In genomic region chr9:129586241-129586640, GRCh38 we compare ENCODE assay signal across 21 cellular contexts. TPM values are rescaled to one million over a fixed set of nuclear protein-coding genes. Genes with fewer than 3 reads are reported as not detected.
A peak's percentile ranks its signal among the peaks of the same experiment; 100 is the strongest.
DNase-seq lines count a peak whose midpoint lies in the region; ATAC-seq, FAIRE-seq and TF ChIP-seq lines count a peak whose summit lies in the region.
"Had no signal": no experiment of that assay in that cellular context is flagged by ENCODE, and none has a peak within 500 bp of the region (broad histone marks: within the 10 kb centered on the region; RNA-seq: fewer than 3 reads in every experiment).

No MANE protein-coding gene starts in this region.

- peak overlapping the region; percentile 9 for H2AFZ ChIP-seq in GM12878 (ENCODE audit: control insufficient read depth, low read depth, low read length)

- H3K36me3 ChIP-seq in GM12878 (ENCODE audit: control insufficient read depth in 2 of 2, insufficient read depth in 2 of 2, low read length in 1 of 2) (no peaks in the 10 kb centered on the region), psoas muscle (ENCODE audit: insufficient read depth in 1 of 2, low read depth in 1 of 2) (no peaks in the 10 kb centered on the region)
- H3K36me3 ChIP-seq: gastrocnemius medialis, right atrium auricular region, WERI-Rb-1 had no signal

- in situ Hi-C loops in GM12878 (cut with MboI): no loop called here

- FAIRE-seq in GM19239 (lab: Jason Lieb, UNC) (peak; percentile 35), GM12878 (lab: Jason Lieb, UNC) (no peak)

- no peak overlapping the region for H3K4me3 ChIP-seq in GM12878
- H3K4me3 ChIP-seq in psoas muscle: no peak overlapping the region
- H3K4me3 ChIP-seq: gastrocnemius medialis, right atrium auricular region had no signal

- TF ChIP-seq POLR2A in GM12878 (IDR thresholded peaks at IDR 0.05; ENCODE audit: low read depth, low read length): no peak

- peaks cover 48% of the 10 kb centered on the region for H3K4me1 Mint-ChIP-seq in activated T-cell treated with anti-CD3 and anti-CD28 coated beads, Interleukin-2, amount 50 U/mL, for 24 hours (ENCODE audit: low read depth)

- BruUV-seq in GM12878 (replicated peaks; lab: Mats Ljungman, UMichigan): no TSS peak

- CTCF ChIA-PET in GM12878 (lab: Yijun Ruan, JAX): interaction anchor here (0.9 to 1.5 kb wide), 6 partner anchors 9 to 455 kb away, joined by 3 to 8 read pairs (median 4); no protein-coding TSS in a partner anchor

- H4K20me1 ChIP-seq in GM12878 (ENCODE audit: control insufficient read depth, insufficient read depth): no peaks in the 10 kb centered on the region

- H3K27me3 Mint-ChIP-seq in activated T-cell treated with anti-CD3 and anti-CD28 coated beads, Interleukin-2, amount 50 U/mL, for 24 hours: no peaks in the 10 kb centered on the region
- H3K27me3 Mint-ChIP-seq: type B pancreatic cell had no signal

- WGBS in GM12878 (ENCODE audit: insufficient coverage, insufficient replicate concordance, low lambda C conversion rate, missing lambda C conversion rate): 90% methylated on average over 1 of the region's 1 CpG
- 97 to 100% (median 97%) methylated on average over 1 of the region's 1 CpG for WGBS in psoas muscle, 3 donors

- no peak overlapping the region for H3K4me2 ChIP-seq in GM12878 (ENCODE audit: control insufficient read depth, insufficient read depth)

- H3K27me3 ChIP-seq in GM12878 (replicated peaks in 1 of 2; ENCODE audit: control insufficient read depth in 2 of 2, insufficient read depth in 2 of 2, low read length in 1 of 2) (no peaks in the 10 kb centered on the region), psoas muscle (ENCODE audit: insufficient read depth in 3 of 3, low read length in 2 of 3) (no peaks in the 10 kb centered on the region)
- H3K27me3 ChIP-seq: gastrocnemius medialis, right atrium auricular region had no signal

- TF ChIP-seq RAD21 in GM12878 (IDR thresholded peaks at IDR 0.05; ENCODE audit: insufficient read depth, low read depth, low read length): no peak

- H3K9ac ChIP-seq in GM12878 (ENCODE audit: control insufficient read depth, insufficient read depth, low read length): no peak overlapping the region

- TF ChIP-seq EP300 in GM12878 (IDR thresholded peaks at IDR 0.05; ENCODE audit: borderline replicate concordance in 1 of 2, control insufficient read depth in 1 of 2, low read depth in 2 of 2, low read length in 2 of 2): no peak

- H3K9me3 Mint-ChIP-seq in activated T-cell treated with anti-CD3 and anti-CD28 coated beads, Interleukin-2, amount 50 U/mL, for 24 hours: no peaks in the 10 kb centered on the region

- intact Hi-C loops in GM12878 (cut with micrococcal nuclease; ENCODE audit: unreplicated experiment): no loop called here
- intact Hi-C loops in psoas muscle (cut with DNase I): no loop called here

- H3K9me3 ChIP-seq in GM12878 (replicated peaks; ENCODE audit: control insufficient read depth, insufficient read depth, low read length): 0 out of 3 replicates have a peak, but pooled peaks cover 1% of the 10 kb centered on the region
- H3K9me3 ChIP-seq in psoas muscle: no peaks in the 10 kb centered on the region
- H3K9me3 ChIP-seq: gastrocnemius medialis, right atrium auricular region had no signal

- POLR2A ChIA-PET in GM12878 (lab: Charles Lee): interaction anchor here (1.0 to 1.7 kb wide), 3 partner anchors 11 to 443 kb away, joined by 3 to 11 read pairs (median 3); no protein-coding TSS in a partner anchor

- RAD21 ChIA-PET in GM12878 (lab: Charles Lee; ENCODE audit: unreplicated experiment): interaction anchor here (9.7 kb wide), 1 partner anchor 10 kb away, joined by 61 read pairs; no protein-coding TSS in a partner anchor

- H3K27ac ChIP-seq in GM12878 (ENCODE audit: control insufficient read depth, insufficient read depth): no peak overlapping the region
- H3K27ac ChIP-seq in psoas muscle: peak overlapping the region; percentile 78
- H3K27ac ChIP-seq: epithelial cell of prostate, right atrium auricular region, WERI-Rb-1 had no signal

- H3K4me1 ChIP-seq in GM12878 (ENCODE audit: control insufficient read depth, insufficient read depth, low read length) (peaks cover 37% of the 10 kb centered on the region), psoas muscle (peaks cover 9% of the 10 kb centered on the region)

- ATAC-seq in GM12878 (peak; percentile 8; the same call in 2 of the 3 replicates), psoas muscle (no peak), GM18909 (IDR thresholded peaks at IDR 0.05; ENCODE audit: poor library complexity, unreplicated experiment) (no peak)
- ATAC-seq: gastrocnemius medialis, left colon had no signal

- H3K36me3 Mint-ChIP-seq in activated T-cell treated with anti-CD3 and anti-CD28 coated beads, Interleukin-2, amount 50 U/mL, for 24 hours (ENCODE audit: low read depth): no peaks in the 10 kb centered on the region
- H3K36me3 Mint-ChIP-seq: type B pancreatic cell had no signal

- SMC1A ChIA-PET in GM12878 (lab: Charles Lee; ENCODE audit: uncharacterized antibody, unreplicated experiment): interaction anchor here (11.0 kb wide), 1 partner anchor 11 kb away, joined by 75 read pairs; no protein-coding TSS in a partner anchor

- peaks cover 1% of the 10 kb centered on the region; the same call in 1 of the 2 replicates for H3K79me2 ChIP-seq in GM12878 (ENCODE audit: control insufficient read depth, insufficient read depth, low read length)

- peak overlapping the region; percentile 2 for H3K27ac Mint-ChIP-seq in activated T-cell treated with anti-CD3 and anti-CD28 coated beads, Interleukin-2, amount 50 U/mL, for 24 hours
- H3K27ac Mint-ChIP-seq: type B pancreatic cell had no signal

- H3K4me3 Mint-ChIP-seq in activated T-cell treated with anti-CD3 and anti-CD28 coated beads, Interleukin-2, amount 50 U/mL, for 24 hours: no peak overlapping the region
- H3K4me3 Mint-ChIP-seq: type B pancreatic cell had no signal

- no peak for DNase-seq in activated T-cell treated with anti-CD3 and anti-CD28 coated beads, Interleukin-2, amount 50 U/mL, for 24 hours
- DNase-seq in activated T-cell treated with anti-CD3 and anti-CD28 coated beads, Interleukin-2, amount 50 U/mL, for 1 hour: no peak
- no peak for DNase-seq in GM19239 (ENCODE audit: insufficient read length, low spot score)
- no peak for DNase-seq in GM12878 (ENCODE audit: low read depth, low spot score)
- no peak for DNase-seq in psoas muscle
- DNase-seq in GM10266 (ENCODE audit: extremely low spot score): no peak
- no peak for DNase-seq in GOT3 (lab: John Stamatoyannopoulos, UW)
- DNase-seq: dermis blood vessel endothelial cell; gastrocnemius medialis; KBM-7; left colon; midbrain; NCI-H2081; NCI-H510A; nucleus accumbens; stimulated activated naive CD4-positive, alpha-beta T cell treated with Interleukin-2 at 50 U/mL for 16 hours; WERI-Rb-1 had no signal

- no peak for TF ChIP-seq CTCF in GM12878 (IDR thresholded peaks at IDR 0.05 in 2 of 3, conservative IDR thresholded peaks at IDR 0.05 in 1 of 3; ENCODE audit: control insufficient read depth in 2 of 3, extremely low read depth in 1 of 3, insufficient read depth in 1 of 3, low read depth in 3 of 3, low read length in 3 of 3)
- no peak for TF ChIP-seq CTCF in psoas muscle (IDR thresholded peaks at IDR 0.05)
- TF ChIP-seq CTCF in GM10266 (IDR thresholded peaks at IDR 0.05; ENCODE audit: control insufficient read depth, insufficient read depth, low read depth, missing control alignments): no peak

RNA-seq across cellular contexts. Expression of gene C9orf50, which starts 34.7 kb away (rescaled TPM):
- total RNA-seq in GM12878 (2013; cell fraction: nucleolus; rRNA removed): 0.44 TPM in 1 of 2 replicates, not detected in the other
- total RNA-seq in GM12878 (2014; rRNA removed): not detected in 2 replicates
- total RNA-seq in GM12878 (2014; rRNA removed; fragmentation: Illumina TruSeq; extraction: Trizol): not detected in 2 replicates
- total RNA-seq in GM12878 (2021): not detected in 2 replicates
- not detected for polyA plus RNA-seq in GM12878 (2011; ENCODE audit: low read depth)
- polyA plus RNA-seq in GM12878 (2011; rRNA removed): not detected in 2 replicates
- polyA plus RNA-seq in GM12878 (2011; cell fraction: cytosol; rRNA removed): not detected in 2 replicates
- polyA plus RNA-seq in GM12878 (2011; cell fraction: nucleus; rRNA removed): 0.09 TPM in 1 of 2 replicates, not detected in the other
- not detected in 2 replicates for polyA plus RNA-seq in GM12878 (2012)
- polyA plus RNA-seq in GM12878 (2014; fragmentation: Illumina TruSeq; extraction: Trizol): not detected in 2 replicates
- not detected for polyA plus RNA-seq in GM12878 (2014; fragmentation: Nextera tagmentation; extraction: Ambion mirVana)
- not detected in 2 replicates for polyA plus RNA-seq in GM12878 (2014; rRNA removed)
- polyA plus RNA-seq in GM12878 (2016; fragmentation: Nextera tagmentation; extraction: Ambion mirVana): not detected
- not detected in 2 replicates for polyA minus RNA-seq in GM12878 (2011; rRNA and poly(A)+ RNA removed)
- polyA minus RNA-seq in GM12878 (2011; cell fraction: cytosol; rRNA and poly(A)+ RNA removed): not detected in 2 replicates
- not detected in 2 replicates for polyA minus RNA-seq in GM12878 (2011; cell fraction: nucleus; rRNA and poly(A)+ RNA removed)
- not detected for total RNA-seq in psoas muscle
- polyA plus RNA-seq in psoas muscle: not detected
- total RNA-seq: dermis blood vessel endothelial cell, gastrocnemius medialis, right atrium auricular region had no signal

RNA-seq across cellular contexts. Expression of gene NTMT1, which starts 39.7 kb away (rescaled TPM):
- 15.1 and 18.7 TPM in 2 replicates for total RNA-seq in GM12878 (2013; cell fraction: nucleolus; rRNA removed)
- total RNA-seq in GM12878 (2014; rRNA removed) (31.9 and 37.9 TPM in 2 replicates), GM12878 (2014; rRNA removed; fragmentation: Illumina TruSeq; extraction: Trizol) (25.2 and 26.3 TPM in 2 replicates), GM12878 (2021) (37.7 and 40.7 TPM in 2 replicates), psoas muscle (10 to 100 TPM; 67.5 to 98.2 (median 72.0) TPM)
- 10.9 TPM for polyA plus RNA-seq in GM12878 (2011; ENCODE audit: low read depth)
- polyA plus RNA-seq in GM12878 (2011; rRNA removed) (26.9 and 47.1 TPM in 2 replicates), GM12878 (2014; fragmentation: Illumina TruSeq; extraction: Trizol) (19.6 and 27.7 TPM in 2 replicates), GM12878 (2014; fragmentation: Nextera tagmentation; extraction: Ambion mirVana) (10 to 100 TPM; 12.8 to 18.3 TPM), GM12878 (2014; rRNA removed) (47.6 and 54.2 TPM in 2 replicates), GM12878 (2016; fragmentation: Nextera tagmentation; extraction: Ambion mirVana) (10 to 100 TPM; 78.3 to 85.4 TPM), psoas muscle (100 to 1,000 TPM in 2 of 3 donors, 10 to 100 TPM in 1; 92.9 to 178 (median 112) TPM)
- 47.8 and 73.5 TPM in 2 replicates for polyA plus RNA-seq in GM12878 (2011; cell fraction: cytosol; rRNA removed)
- polyA plus RNA-seq in GM12878 (2011; cell fraction: nucleus; rRNA removed): 28.5 and 36.6 TPM in 2 replicates
- 19.6 and 22.2 TPM in 2 replicates for polyA plus RNA-seq in GM12878 (2012)
- 18.3 and 34.0 TPM in 2 replicates for polyA minus RNA-seq in GM12878 (2011; rRNA and poly(A)+ RNA removed)
- 11.1 and 16.9 TPM in 2 replicates for polyA minus RNA-seq in GM12878 (2011; cell fraction: cytosol; rRNA and poly(A)+ RNA removed)
- polyA minus RNA-seq in GM12878 (2011; cell fraction: nucleus; rRNA and poly(A)+ RNA removed): 6.4 and 15.8 TPM in 2 replicates

RNA-seq across cellular contexts. Expression of gene ASB6, which starts 55.7 kb away (rescaled TPM):
- 6.0 and 8.6 TPM in 2 replicates for total RNA-seq in GM12878 (2013; cell fraction: nucleolus; rRNA removed)
- total RNA-seq in GM12878 (2014; rRNA removed) (11.1 and 11.4 TPM in 2 replicates), GM12878 (2014; rRNA removed; fragmentation: Illumina TruSeq; extraction: Trizol) (4.7 and 5.2 TPM in 2 replicates), GM12878 (2021) (15.1 and 15.2 TPM in 2 replicates), psoas muscle (10 to 100 TPM in 1 of 4 donors, 1 to 10 TPM in 3; 6.3 to 11.9 (median 8.6) TPM)
- 4.7 TPM for polyA plus RNA-seq in GM12878 (2011; ENCODE audit: low read depth)
- polyA plus RNA-seq in GM12878 (2011; rRNA removed) (3.7 and 7.9 TPM in 2 replicates), GM12878 (2014; fragmentation: Illumina TruSeq; extraction: Trizol) (3.6 and 8.3 TPM in 2 replicates), GM12878 (2014; fragmentation: Nextera tagmentation; extraction: Ambion mirVana) (1 to 10 TPM in 1 of 2 experiments, under 1 TPM in 1; 0.80 to 1.1 TPM), GM12878 (2014; rRNA removed) (15.8 and 16.3 TPM in 2 replicates), GM12878 (2016; fragmentation: Nextera tagmentation; extraction: Ambion mirVana) (10 to 100 TPM; 15.8 to 18.2 TPM), psoas muscle (10 to 100 TPM in 2 of 3 donors, 1 to 10 TPM in 1; 8.0 to 20.2 (median 14.9) TPM)
- polyA plus RNA-seq in GM12878 (2011; cell fraction: cytosol; rRNA removed): 9.8 and 13.0 TPM in 2 replicates
- 20.2 and 23.7 TPM in 2 replicates for polyA plus RNA-seq in GM12878 (2011; cell fraction: nucleus; rRNA removed)
- 8.1 and 8.5 TPM in 2 replicates for polyA plus RNA-seq in GM12878 (2012)
- polyA minus RNA-seq in GM12878 (2011; rRNA and poly(A)+ RNA removed): 3.7 and 7.9 TPM in 2 replicates
- 3.0 and 3.1 TPM in 2 replicates for polyA minus RNA-seq in GM12878 (2011; cell fraction: cytosol; rRNA and poly(A)+ RNA removed)
- polyA minus RNA-seq in GM12878 (2011; cell fraction: nucleus; rRNA and poly(A)+ RNA removed): 3.9 and 6.4 TPM in 2 replicates
